Comparison of ENCODE assay signal across 8 cellular contexts in the genomic region with DNA sequence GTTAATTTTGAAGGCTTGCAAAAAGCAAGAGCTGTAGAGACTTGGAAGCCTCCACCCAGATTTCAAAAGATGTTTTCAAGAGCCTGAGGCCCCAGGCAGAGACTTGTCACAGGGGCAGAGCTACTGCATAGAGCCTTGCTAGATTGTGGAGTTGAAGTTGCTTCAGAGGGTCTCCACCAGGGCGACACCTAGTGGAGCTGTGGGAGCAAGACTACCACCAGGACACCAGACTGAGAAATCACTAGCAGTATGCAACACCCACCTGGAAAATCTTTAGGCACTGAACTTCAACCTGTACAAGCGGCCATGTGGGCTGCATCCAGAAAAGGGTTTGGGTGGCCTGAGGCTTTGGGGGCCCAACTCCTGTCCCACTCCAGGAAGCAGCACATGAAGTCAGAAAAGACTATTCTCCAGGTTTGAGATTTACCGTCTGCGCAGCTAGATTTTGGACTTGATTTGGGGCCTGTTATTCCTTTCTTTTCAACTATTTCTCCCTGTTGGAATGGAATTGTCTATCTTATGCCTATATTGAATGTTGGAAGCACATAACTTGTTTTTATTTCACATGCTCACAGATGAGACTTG.
DNase-seq lines count a peak whose midpoint lies in the region; ATAC-seq, FAIRE-seq and TF ChIP-seq lines count a peak whose summit lies in the region.

No MANE protein-coding gene starts in this region.

- H3K4me1 Mint-ChIP-seq in T-cell, result no peaks in the 10 kb centered on the region

- no peak overlapping the region for H2BK5ac ChIP-seq in mesendoderm (ENCODE audit: low read length)

- H2BK15ac ChIP-seq in mesendoderm (replicated peaks; ENCODE audit: low read depth), result no peak overlapping the region

- H3K36me3 Mint-ChIP-seq in T-cell, result peaks cover 6% of the 10 kb centered on the region

- no peak overlapping the region for H2AK5ac ChIP-seq in mesendoderm (ENCODE audit: low read length)

- H3K9ac ChIP-seq in KMS-11 (no peak overlapping the region), mesendoderm (ENCODE audit: low read length) (no peak overlapping the region)

- no peak for TF ChIP-seq EP300 in sigmoid colon (IDR thresholded peaks at IDR 0.05)

- H3K4me3 Mint-ChIP-seq in T-cell, result no peak overlapping the region

- H4K20me1 ChIP-seq in KMS-11 (ENCODE audit: insufficient read depth), result no peaks in the 10 kb centered on the region

- no peak overlapping the region for H3K4me3 ChIP-seq in GM06990 (replicated peaks; ENCODE audit: low read depth, low read length)
- no peak overlapping the region for H3K4me3 ChIP-seq in KMS-11 (IDR thresholded peaks at IDR 0.05; ENCODE audit: insufficient read depth, low read depth, low read length)
- no peak overlapping the region for H3K4me3 ChIP-seq in mesendoderm (ENCODE audit: low read length)
- no peak overlapping the region for H3K4me3 ChIP-seq in sigmoid colon

- no peak for DNase-seq in GM06990 (ENCODE audit: extremely low read depth, insufficient read length)
- peak in 23 of 34 experiments; percentile 4 to 32 (median 13) for DNase-seq in T-cell
- peak; percentile 38 to 60 for DNase-seq in dermis microvascular lymphatic vessel endothelial cell (ENCODE audit: low read depth in 2 of 2)
- peak; percentile 83 for DNase-seq in mesendoderm
- peak; percentile 56 for DNase-seq in urothelium cell line (ENCODE audit: low spot score)
- DNase-seq in sigmoid colon, result no peak

- H2BK120ac ChIP-seq in mesendoderm (ENCODE audit: low read depth, low read length), result no peak overlapping the region

- no peak overlapping the region for H3K4me2 ChIP-seq in KMS-11
- no peak overlapping the region for H3K4me2 ChIP-seq in mesendoderm (ENCODE audit: low read length)

- H3K9me3 ChIP-seq in sigmoid colon, result peaks cover 0 to 2% (median 0%) of the 10 kb centered on the region in 4 donors

- H3K27me3 ChIP-seq in GM06990 (replicated peaks; ENCODE audit: control insufficient read depth, insufficient read depth, low read length) (no peaks in the 10 kb centered on the region), KMS-11 (ENCODE audit: insufficient read depth, low read depth) (no peaks in the 10 kb centered on the region), mesendoderm (ENCODE audit: insufficient read depth, low read length, poor library complexity) (no peaks in the 10 kb centered on the region), sigmoid colon (no peaks in the 10 kb centered on the region)

- ATAC-seq in GM21737 (IDR thresholded peaks at IDR 0.05; ENCODE audit: unreplicated experiment) (peak; percentile 90), T-cell (replicated peaks in 1 of 4) (peak in 3 of 4 experiments; percentile 36 to 50 (median 48))

- H3K56ac ChIP-seq in mesendoderm (ENCODE audit: low read length), result no peak overlapping the region

- no peak overlapping the region for H3K4ac ChIP-seq in mesendoderm (ENCODE audit: low read depth, low read length)

- no peak overlapping the region for H4K8ac ChIP-seq in mesendoderm (ENCODE audit: low read depth, low read length)

- H2AFZ ChIP-seq in KMS-11 (ENCODE audit: low read depth), result no peak overlapping the region

- H3K4me1 ChIP-seq in KMS-11 (ENCODE audit: low read depth, poor library complexity, severe bottlenecking), result no peaks in the 10 kb centered on the region
- H3K4me1 ChIP-seq in mesendoderm (ENCODE audit: control insufficient read depth, low read depth, low read length), result no peaks in the 10 kb centered on the region
- no peaks in the 10 kb centered on the region for H3K4me1 ChIP-seq in sigmoid colon

- FAIRE-seq in urothelium cell line (lab: Jason Lieb, UNC), result peak; percentile 42

- no peaks in the 10 kb centered on the region for H3K79me2 ChIP-seq in KMS-11 (ENCODE audit: insufficient read depth, low read depth)
- H3K79me2 ChIP-seq in mesendoderm (ENCODE audit: control insufficient read depth, insufficient read depth, low read length), result no peaks in the 10 kb centered on the region

- H3K27ac ChIP-seq in KMS-11, result no peak overlapping the region
- H3K27ac ChIP-seq in mesendoderm (ENCODE audit: low read depth, low read length), result no peak overlapping the region
- no peak overlapping the region for H3K27ac ChIP-seq in sigmoid colon

- CTCF ChIA-PET in T-cell (lab: Charles Lee), result interaction anchor here in 1 of 2 donors (0.6 kb wide), 1 partner anchor 171 kb away, joined by 3 read pairs; no protein-coding TSS in a partner anchor

- no peak overlapping the region for H3K27ac Mint-ChIP-seq in T-cell

- H3K27me3 Mint-ChIP-seq in T-cell, result no peaks in the 10 kb centered on the region

- peak; percentile 70 for TF ChIP-seq CTCF in GM06990 (IDR thresholded peaks at IDR 0.05; ENCODE audit: insufficient read depth, low read length, poor library complexity, severe bottlenecking)
- peak; percentile 74 for TF ChIP-seq CTCF in KMS-11 (conservative IDR thresholded peaks at IDR 0.05; ENCODE audit: low read depth, low read length)
- TF ChIP-seq CTCF in sigmoid colon (IDR thresholded peaks at IDR 0.05), result no peak

- H3K79me1 ChIP-seq in mesendoderm (ENCODE audit: low read length), result no peaks in the 10 kb centered on the region

- H3K18ac ChIP-seq in mesendoderm (ENCODE audit: low read length), result peak overlapping the region; percentile 61

- no CpG with 5 or more reads among the region's 4 CpGs for WGBS in mesendoderm (ENCODE audit: extremely low coverage, insufficient coverage, low lambda C conversion rate)
- 57 to 65% methylated on average over 4 of the region's 4 CpGs for WGBS in sigmoid colon, 2 donors

- H3K36me3 ChIP-seq in GM06990 (ENCODE audit: control insufficient read depth, insufficient read depth, low read length) (no peaks in the 10 kb centered on the region), KMS-11 (ENCODE audit: insufficient read depth) (no peaks in the 10 kb centered on the region), mesendoderm (ENCODE audit: control insufficient read depth, insufficient read depth, low read length) (no peaks in the 10 kb centered on the region), sigmoid colon (no peaks in the 10 kb centered on the region)

- intact Hi-C loops in sigmoid colon (cut with DNase I), result no loop called here

- no peak for TF ChIP-seq POLR2A in sigmoid colon (IDR thresholded peaks at IDR 0.05)

- peaks cover 0 to 6% (median 0%) of the 10 kb centered on the region in 3 donors for H3K9me3 Mint-ChIP-seq in T-cell

- H3K23ac ChIP-seq in mesendoderm (ENCODE audit: low read length), result no peak overlapping the region

- no peak overlapping the region for H4K5ac ChIP-seq in mesendoderm (ENCODE audit: low read length)

- POLR2A ChIA-PET in T-cell (lab: Charles Lee), result no interaction called here

Comparison
In these comparisons a context has a peak if more than half of its experiments do, and no peak if none do; other contexts are left out.
1. DNase-seq: peak in T-cell (23 of 34), dermis microvascular lymphatic vessel endothelial cell (2 of 2), mesendoderm (single experiment) and urothelium cell line (single experiment); none in GM06990 (single experiment) and sigmoid colon (single experiment).
2. CTCF ChIP-seq: peak in GM06990 (single experiment) and KMS-11 (single experiment); none in sigmoid colon (0 of 4).